In the genomic region with DNA sequence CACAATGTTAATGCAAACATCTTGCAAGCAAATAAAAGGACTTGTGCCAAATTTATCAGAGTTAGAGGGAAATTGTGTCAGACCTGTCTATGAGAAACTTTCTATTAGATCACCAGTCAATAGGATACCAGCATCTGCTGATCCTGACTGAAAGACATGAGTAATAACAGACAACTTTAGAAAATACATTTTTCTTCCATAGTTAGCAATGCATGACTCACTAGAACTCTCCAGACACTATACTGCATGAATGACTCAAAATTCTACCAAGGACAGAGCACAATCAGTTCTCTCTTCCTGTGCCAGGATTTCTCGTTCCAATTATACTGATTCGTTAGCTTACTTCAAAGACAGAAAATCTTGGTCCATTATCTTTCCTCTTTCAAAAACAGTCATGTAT, we compare ENCODE assay signal across 9 cellular contexts.
DNase-seq lines count a peak whose midpoint lies in the region; ATAC-seq and TF ChIP-seq lines count a peak whose summit lies in the region.
"Had no signal": no experiment of that assay in that cellular context is flagged by ENCODE, and none has a peak within 500 bp of the region (broad histone marks: within the 10 kb centered on the region; RNA-seq: fewer than 3 reads in every experiment).

No MANE protein-coding gene starts in this region.

- no peaks in the 10 kb centered on the region for H3K9me3 ChIP-seq in ascending aorta

- no peak for TF ChIP-seq CTCF in ascending aorta (IDR thresholded peaks at IDR 0.05)

- H3K36me3 Mint-ChIP-seq in activated naive CD4-positive, alpha-beta T cell treated with anti-CD3 and anti-CD28 coated beads, Interleukin-2, amount 50 U/mL, for 24 hours = peaks cover 4% of the 10 kb centered on the region
- H3K36me3 Mint-ChIP-seq in activated naive CD4-positive, alpha-beta T cell treated with anti-CD3 and anti-CD28 coated beads, Interleukin-2, amount 10 ng/mL, durations not matched to agents 7 days and 5 days = no peaks in the 10 kb centered on the region

- no peak for DNase-seq in activated naive CD4-positive, alpha-beta T cell treated with anti-CD3 and anti-CD28 coated beads, Interleukin-2, amount 10 ng/mL, durations not matched to agents 7 days and 5 days
- DNase-seq in ascending aorta (ENCODE audit: low spot score in 2 of 2) (no peak), pons (ENCODE audit: low spot score) (peak; percentile 17), DMS 273 (lab: John Stamatoyannopoulos, UW; ENCODE audit: unreplicated experiment) (no peak), retina (no peak)
- DNase-seq in stimulated activated CD8-positive, alpha-beta memory T cell treated with anti-CD3 and anti-CD28 coated beads, Interleukin-4, amount 100 ng/mL, for 48 hours = no peak

- H3K4me3 ChIP-seq in ascending aorta = no peak overlapping the region
- H3K4me3 ChIP-seq: skin epidermis had no signal

- no peaks in the 10 kb centered on the region for H3K36me3 ChIP-seq in ascending aorta

- H3K9me3 Mint-ChIP-seq in activated naive CD4-positive, alpha-beta T cell treated with anti-CD3 and anti-CD28 coated beads, Interleukin-2, amount 50 U/mL, for 24 hours = peaks cover 5% of the 10 kb centered on the region
- H3K9me3 Mint-ChIP-seq in activated naive CD4-positive, alpha-beta T cell treated with anti-CD3 and anti-CD28 coated beads, Interleukin-2, amount 10 ng/mL, durations not matched to agents 7 days and 5 days = no peaks in the 10 kb centered on the region

- peak; percentile 76 for ATAC-seq in HG03175 (IDR thresholded peaks at IDR 0.05; ENCODE audit: unreplicated experiment)

- H3K27me3 Mint-ChIP-seq in activated naive CD4-positive, alpha-beta T cell treated with anti-CD3 and anti-CD28 coated beads, Interleukin-2, amount 50 U/mL, for 24 hours = no peaks in the 10 kb centered on the region
- no peaks in the 10 kb centered on the region for H3K27me3 Mint-ChIP-seq in activated naive CD4-positive, alpha-beta T cell treated with anti-CD3 and anti-CD28 coated beads, Interleukin-2, amount 10 ng/mL, durations not matched to agents 7 days and 5 days

- peaks cover 29% of the 10 kb centered on the region for H3K4me1 Mint-ChIP-seq in activated naive CD4-positive, alpha-beta T cell treated with anti-CD3 and anti-CD28 coated beads, Interleukin-2, amount 50 U/mL, for 24 hours
- H3K4me1 Mint-ChIP-seq in activated naive CD4-positive, alpha-beta T cell treated with anti-CD3 and anti-CD28 coated beads, Interleukin-2, amount 10 ng/mL, durations not matched to agents 7 days and 5 days = peaks cover 11% of the 10 kb centered on the region

- peak overlapping the region; percentile 63 for H3K4me3 Mint-ChIP-seq in activated naive CD4-positive, alpha-beta T cell treated with anti-CD3 and anti-CD28 coated beads, Interleukin-2, amount 50 U/mL, for 24 hours
- H3K4me3 Mint-ChIP-seq in activated naive CD4-positive, alpha-beta T cell treated with anti-CD3 and anti-CD28 coated beads, Interleukin-2, amount 10 ng/mL, durations not matched to agents 7 days and 5 days = no peak overlapping the region

- CTCF ChIA-PET in activated naive CD4-positive, alpha-beta T cell treated with anti-CD3 and anti-CD28 coated beads, Interleukin-2, amount 10 ng/mL, durations not matched to agents 7 days and 5 days (lab: Charles Lee) = no interaction called here

- H3K27ac ChIP-seq in ascending aorta = peak overlapping the region; percentile 66 to 76

- H3K27ac Mint-ChIP-seq in activated naive CD4-positive, alpha-beta T cell treated with anti-CD3 and anti-CD28 coated beads, Interleukin-2, amount 50 U/mL, for 24 hours = peak overlapping the region; percentile 95
- no peak overlapping the region for H3K27ac Mint-ChIP-seq in activated naive CD4-positive, alpha-beta T cell treated with anti-CD3 and anti-CD28 coated beads, Interleukin-2, amount 10 ng/mL, durations not matched to agents 7 days and 5 days

- H3K4me1 ChIP-seq in ascending aorta = peaks cover 0 to 11% of the 10 kb centered on the region in 2 donors

- H3K27me3 ChIP-seq in ascending aorta = no peaks in the 10 kb centered on the region

- intact Hi-C loops in ascending aorta (cut with DNase I) = no loop called here
